In the genomic region with DNA sequence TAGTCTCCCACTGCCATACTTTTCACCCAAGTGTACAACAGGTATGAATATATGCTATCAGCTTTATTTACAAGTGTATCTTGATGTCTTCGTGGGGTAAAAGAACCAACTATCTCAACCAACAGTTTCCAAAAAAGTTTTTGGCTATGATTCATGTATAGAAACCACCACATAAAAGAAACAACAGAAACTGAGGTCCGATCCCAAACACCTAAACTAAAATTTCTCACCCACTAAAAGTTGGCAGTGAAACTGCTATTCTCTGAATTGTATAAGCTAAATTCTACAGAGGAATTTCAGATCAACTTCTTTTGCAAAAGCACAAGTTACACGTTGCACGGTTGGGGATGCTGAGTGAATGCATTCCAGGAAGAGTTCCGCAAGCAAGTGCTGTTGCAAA, we compare ENCODE assay signal across 1 cellular context.
TF ChIP-seq lines count a peak whose summit lies in the region.

No MANE protein-coding gene starts in this region.

TF ChIP-seq in HCT116, 20 proteins besides CTCF, POLR2A, EP300 and RAD21 (continued from another document):
- TF ChIP-seq, protein P1, sequence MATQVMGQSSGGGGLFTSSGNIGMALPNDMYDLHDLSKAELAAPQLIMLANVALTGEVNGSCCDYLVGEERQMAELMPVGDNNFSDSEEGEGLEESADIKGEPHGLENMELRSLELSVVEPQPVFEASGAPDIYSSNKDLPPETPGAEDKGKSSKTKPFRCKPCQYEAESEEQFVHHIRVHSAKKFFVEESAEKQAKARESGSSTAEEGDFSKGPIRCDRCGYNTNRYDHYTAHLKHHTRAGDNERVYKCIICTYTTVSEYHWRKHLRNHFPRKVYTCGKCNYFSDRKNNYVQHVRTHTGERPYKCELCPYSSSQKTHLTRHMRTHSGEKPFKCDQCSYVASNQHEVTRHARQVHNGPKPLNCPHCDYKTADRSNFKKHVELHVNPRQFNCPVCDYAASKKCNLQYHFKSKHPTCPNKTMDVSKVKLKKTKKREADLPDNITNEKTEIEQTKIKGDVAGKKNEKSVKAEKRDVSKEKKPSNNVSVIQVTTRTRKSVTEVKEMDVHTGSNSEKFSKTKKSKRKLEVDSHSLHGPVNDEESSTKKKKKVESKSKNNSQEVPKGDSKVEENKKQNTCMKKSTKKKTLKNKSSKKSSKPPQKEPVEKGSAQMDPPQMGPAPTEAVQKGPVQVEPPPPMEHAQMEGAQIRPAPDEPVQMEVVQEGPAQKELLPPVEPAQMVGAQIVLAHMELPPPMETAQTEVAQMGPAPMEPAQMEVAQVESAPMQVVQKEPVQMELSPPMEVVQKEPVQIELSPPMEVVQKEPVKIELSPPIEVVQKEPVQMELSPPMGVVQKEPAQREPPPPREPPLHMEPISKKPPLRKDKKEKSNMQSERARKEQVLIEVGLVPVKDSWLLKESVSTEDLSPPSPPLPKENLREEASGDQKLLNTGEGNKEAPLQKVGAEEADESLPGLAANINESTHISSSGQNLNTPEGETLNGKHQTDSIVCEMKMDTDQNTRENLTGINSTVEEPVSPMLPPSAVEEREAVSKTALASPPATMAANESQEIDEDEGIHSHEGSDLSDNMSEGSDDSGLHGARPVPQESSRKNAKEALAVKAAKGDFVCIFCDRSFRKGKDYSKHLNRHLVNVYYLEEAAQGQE (IDR thresholded peaks at IDR 0.05; ENCODE audit: low read depth): no peak
- TF ChIP-seq SIN3A (IDR thresholded peaks at IDR 0.05; ENCODE audit: low read depth) (no peak), EZH2phosphoT487 (IDR thresholded peaks at IDR 0.05; ENCODE audit: borderline replicate concordance) (no peak), SRF (IDR thresholded peaks at IDR 0.05; ENCODE audit: low read depth) (no peak)
